23 cellular contexts compared by ENCODE assay signal in genomic region chr15:70066422-70066821, GRCh38. TPM values are rescaled to one million over a fixed set of nuclear protein-coding genes. Genes with fewer than 3 reads are reported as not detected.
DNase-seq lines count a peak whose midpoint lies in the region; ATAC-seq and TF ChIP-seq lines count a peak whose summit lies in the region.
"Had no signal": no experiment of that assay in that cellular context is flagged by ENCODE, and none has a peak within 500 bp of the region (broad histone marks: within the 10 kb centered on the region; RNA-seq: fewer than 3 reads in every experiment).

No MANE protein-coding gene starts in this region.

- POLR2A ChIA-PET in AG04450 (lab: Yijun Ruan, JAX) (interaction anchor here (0.6 to 2.5 kb wide), 6 partner anchors 11 to 38 kb away, joined by 3 to 6 read pairs (median 4); partner anchors contain the start of gene TLE3), HEK293T (lab: Yijun Ruan, JAX) (no interaction called here)

- ATAC-seq in memory B cell (ENCODE audit: low read depth), result no peak
- ATAC-seq: A549; activated T-cell treated with anti-CD3 and anti-CD28 coated beads, Interleukin-2, amount 50 U/mL, for 72 hours; naive thymus-derived CD8-positive, alpha-beta T cell; T-helper 17 cell had no signal

- H3K27ac Mint-ChIP-seq in HFFc6, result peak overlapping the region; percentile 81
- H3K27ac Mint-ChIP-seq in memory B cell, result peak overlapping the region; percentile 90
- H3K27ac Mint-ChIP-seq: activated CD4-positive, alpha-beta T cell treated with anti-CD3 and anti-CD28 coated beads, Interleukin-2, amount 10 ng/mL, durations not matched to agents 24 days and 14 days; activated T-cell treated with anti-CD3 and anti-CD28 coated beads, Interleukin-2, amount 50 U/mL, for 72 hours; dendritic cell treated with granulocyte-macrophage colony-stimulating factor and Interleukin-4, amounts not matched to agents 40 ng/mL and 50 ng/mL, for 4 days; T-helper 17 cell had no signal

- TF ChIP-seq CTCF in AG04450 (IDR thresholded peaks at IDR 0.05; ENCODE audit: low read depth, low read length), result no peak
- no peak for TF ChIP-seq CTCF in HFFc6 (IDR thresholded peaks at IDR 0.05)

- H3K27me3 Mint-ChIP-seq in HFFc6 (ENCODE audit: insufficient read depth), result peaks cover 2% of the 10 kb centered on the region; the same call in 1 of the 2 replicates
- no peaks in the 10 kb centered on the region for H3K27me3 Mint-ChIP-seq in memory B cell
- H3K27me3 Mint-ChIP-seq: activated CD4-positive, alpha-beta T cell treated with anti-CD3 and anti-CD28 coated beads, Interleukin-2, amount 10 ng/mL, durations not matched to agents 24 days and 14 days; dendritic cell treated with granulocyte-macrophage colony-stimulating factor and Interleukin-4, amounts not matched to agents 40 ng/mL and 50 ng/mL, for 4 days; naive thymus-derived CD8-positive, alpha-beta T cell; T-helper 17 cell had no signal

- no peaks in the 10 kb centered on the region for H3K9me3 Mint-ChIP-seq in HFFc6
- H3K9me3 Mint-ChIP-seq in memory B cell, result no peaks in the 10 kb centered on the region
- H3K9me3 Mint-ChIP-seq: activated CD4-positive, alpha-beta T cell treated with anti-CD3 and anti-CD28 coated beads, Interleukin-2, amount 10 ng/mL, durations not matched to agents 24 days and 14 days; activated T-cell treated with anti-CD3 and anti-CD28 coated beads, Interleukin-2, amount 50 U/mL, for 72 hours; dendritic cell treated with granulocyte-macrophage colony-stimulating factor and Interleukin-4, amounts not matched to agents 40 ng/mL and 50 ng/mL, for 4 days; naive thymus-derived CD8-positive, alpha-beta T cell had no signal

- H3K36me3 Mint-ChIP-seq in HFFc6 (ENCODE audit: low read depth) (peaks cover 17% of the 10 kb centered on the region), memory B cell (peaks cover 43% of the 10 kb centered on the region)

- H3K4me1 Mint-ChIP-seq in HFFc6 (ENCODE audit: low read depth) (peaks cover 31% of the 10 kb centered on the region), memory B cell (peaks cover 23% of the 10 kb centered on the region)

- H3K27me3 ChIP-seq in AG04450 (ENCODE audit: control insufficient read depth, insufficient read depth, low read length), result no peaks in the 10 kb centered on the region
- H3K27me3 ChIP-seq: cardiac muscle cell, hepatocyte, suprapubic skin had no signal

- H3K4me3 ChIP-seq in AG04450 (ENCODE audit: low read depth, low read length), result no peak overlapping the region
- H3K4me3 ChIP-seq: A549, cardiac muscle cell, hepatocyte, suprapubic skin had no signal

- no peaks in the 10 kb centered on the region for H3K9me3 ChIP-seq in AG04450 (ENCODE audit: control insufficient read depth, insufficient read depth, low read length)
- H3K9me3 ChIP-seq: A549, suprapubic skin had no signal

- DNase-seq in AG04450 (ENCODE audit: low read depth, low spot score), result peak; percentile 24
- DNase-seq in HFFc6, result peak; percentile 68
- peak; percentile 42 for DNase-seq in dedifferentiated amniotic fluid mesenchymal stem cell (ENCODE audit: extremely low spot score)
- DNase-seq in memory B cell (ENCODE audit: low spot score in 2 of 2), result no peak
- DNase-seq in NCI-H2171 (lab: John Stamatoyannopoulos, UW), result no peak
- DNase-seq in cardiac septum (ENCODE audit: low spot score), result no peak
- DNase-seq in NCI-H2029 (lab: John Stamatoyannopoulos, UW), result no peak
- no peak for DNase-seq in HEK293T (ENCODE audit: extremely low spot score)
- DNase-seq: activated CD4-positive, alpha-beta T cell treated with anti-CD3 and anti-CD28 coated beads, Interleukin-2, amount 10 ng/mL, durations not matched to agents 24 days and 14 days; activated naive CD4-positive, alpha-beta T cell treated with Interleukin-2 at 50 U/mL for 16 hours; activated T-cell treated with anti-CD3 and anti-CD28 coated beads, Interleukin-2, amount 50 U/mL, for 72 hours; amygdala; C1 segment of cervical spinal cord; DND-41; naive thymus-derived CD8-positive, alpha-beta T cell; NCI-H1436 treated with DMSO at 0.1 percent for 48 hours; NCI-H69; T-helper 17 cell had no signal

- H3K4me3 Mint-ChIP-seq in HFFc6 (peak overlapping the region; percentile 18; the same call in 1 of the 2 replicates), memory B cell (no peak overlapping the region)
- H3K4me3 Mint-ChIP-seq: activated CD4-positive, alpha-beta T cell treated with anti-CD3 and anti-CD28 coated beads, Interleukin-2, amount 10 ng/mL, durations not matched to agents 24 days and 14 days; activated T-cell treated with anti-CD3 and anti-CD28 coated beads, Interleukin-2, amount 50 U/mL, for 72 hours; dendritic cell treated with granulocyte-macrophage colony-stimulating factor and Interleukin-4, amounts not matched to agents 40 ng/mL and 50 ng/mL, for 4 days; T-helper 17 cell had no signal

- H3K27ac ChIP-seq in AG04450 (ENCODE audit: low read depth, low read length), result peak overlapping the region; percentile 1
- H3K27ac ChIP-seq: A549, cardiac muscle cell, hepatocyte, suprapubic skin had no signal

- CTCF ChIA-PET in AG04450 (lab: Charles Lee) (interaction anchor here (0.7 to 1.7 kb wide), 3 partner anchors 28 to 588 kb away, joined by 4 read pairs; no protein-coding TSS in a partner anchor), HEK293T (lab: Yijun Ruan, JAX) (no interaction called here)

- intact Hi-C loops in cardiac septum (cut with DNase I), result no loop called here

TF ChIP-seq in HEK293T, 16 proteins besides CTCF, POLR2A, EP300 and RAD21:
- TF ChIP-seq SP1 (IDR thresholded peaks at IDR 0.05) (no peak), FOXA1 (IDR thresholded peaks at IDR 0.05) (no peak), ZNF384 (IDR thresholded peaks at IDR 0.05) (no peak), ELF4 (IDR thresholded peaks at IDR 0.05) (no peak), LEF1 (IDR thresholded peaks at IDR 0.05; ENCODE audit: borderline replicate concordance) (no peak), CTBP1 (IDR thresholded peaks at IDR 0.05; ENCODE audit: borderline replicate concordance) (no peak), NFRKB (IDR thresholded peaks at IDR 0.05) (no peak), ARNT (IDR thresholded peaks at IDR 0.05) (no peak), SUZ12 (IDR thresholded peaks at IDR 0.05) (no peak), BHLHE40 (IDR thresholded peaks at IDR 0.05; ENCODE audit: borderline replicate concordance) (no peak), TARDBP (IDR thresholded peaks at IDR 0.05) (no peak), HDGF (IDR thresholded peaks at IDR 0.05; ENCODE audit: borderline replicate concordance) (no peak), L3MBTL2 (conservative IDR thresholded peaks at IDR 0.05) (no peak), FOXK2 (IDR thresholded peaks at IDR 0.05) (no peak), FOXM1 (IDR thresholded peaks at IDR 0.05; ENCODE audit: borderline replicate concordance) (no peak)
- TF ChIP-seq, protein P1, sequence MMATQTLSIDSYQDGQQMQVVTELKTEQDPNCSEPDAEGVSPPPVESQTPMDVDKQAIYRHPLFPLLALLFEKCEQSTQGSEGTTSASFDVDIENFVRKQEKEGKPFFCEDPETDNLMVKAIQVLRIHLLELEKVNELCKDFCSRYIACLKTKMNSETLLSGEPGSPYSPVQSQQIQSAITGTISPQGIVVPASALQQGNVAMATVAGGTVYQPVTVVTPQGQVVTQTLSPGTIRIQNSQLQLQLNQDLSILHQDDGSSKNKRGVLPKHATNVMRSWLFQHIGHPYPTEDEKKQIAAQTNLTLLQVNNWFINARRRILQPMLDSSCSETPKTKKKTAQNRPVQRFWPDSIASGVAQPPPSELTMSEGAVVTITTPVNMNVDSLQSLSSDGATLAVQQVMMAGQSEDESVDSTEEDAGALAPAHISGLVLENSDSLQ (IDR thresholded peaks at IDR 0.05), result no peak

RNA-seq across cellular contexts. Expression of gene TLE3, which starts 31.3 kb away (rescaled TPM):
- polyA plus RNA-seq in AG04450 (2011; rRNA removed), result 7.5 and 10.8 TPM in 2 replicates
- 25.2 and 31.7 TPM in 2 replicates for polyA minus RNA-seq in AG04450 (2011; rRNA and poly(A)+ RNA removed)
- 10 to 100 TPM in 4 of 6 experiments, 1 to 10 TPM in 2; 6.0 to 17.6 (median 13.8) TPM for total RNA-seq in HFFc6 (2021; fragmentation: NEBNext Ultra II Directional; extraction: Animal tissue kit (Norgen Biotek cat#: 25700))
- 32.6 TPM for total RNA-seq in cardiac septum

Comparison
In these comparisons a context has a peak if more than half of its experiments do, and no peak if none do; other contexts are left out.
1. DNase-seq: peak in AG04450 (single experiment), HFFc6 (single experiment) and dedifferentiated amniotic fluid mesenchymal stem cell (single experiment); none in memory B cell (0 of 2), NCI-H2171 (single experiment), cardiac septum (single experiment), NCI-H2029 (single experiment) and HEK293T (single experiment).